30 cellular contexts compared by ENCODE assay signal in the genomic region with DNA sequence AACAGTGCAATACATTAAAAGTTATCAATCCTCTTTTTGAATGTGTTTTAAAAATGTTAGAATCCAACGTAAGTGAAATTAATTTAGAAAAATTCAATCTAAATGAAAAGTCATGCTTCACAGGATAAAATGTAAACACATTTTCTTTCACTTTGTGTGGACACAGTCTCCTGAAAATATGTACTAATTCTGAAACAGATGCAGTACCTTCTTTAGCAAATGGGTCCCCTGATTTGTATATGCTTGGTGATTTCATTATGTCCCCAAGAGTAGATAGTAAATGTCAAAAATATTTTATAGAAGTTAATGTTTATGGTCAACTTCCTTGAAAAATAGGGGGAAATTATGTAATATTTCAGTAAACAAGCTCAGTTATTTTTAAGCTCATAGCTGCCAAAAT. TPM values are rescaled to one million over a fixed set of nuclear protein-coding genes. Genes with fewer than 3 reads are reported as not detected.
DNase-seq lines count a peak whose midpoint lies in the region; ATAC-seq and TF ChIP-seq lines count a peak whose summit lies in the region.
"Had no signal": no experiment of that assay in that cellular context is flagged by ENCODE, and none has a peak within 500 bp of the region (broad histone marks: within the 10 kb centered on the region; RNA-seq: fewer than 3 reads in every experiment).

No MANE protein-coding gene starts in this region.

- no peak overlapping the region for H3K4me3 ChIP-seq in smooth muscle cell
- H3K4me3 ChIP-seq: BLaER1, GM12878, GM23338, K562, pancreas, suprapubic skin, upper lobe of left lung had no signal

- H3K36me3 ChIP-seq in smooth muscle cell (ENCODE audit: low read depth), result no peaks in the 10 kb centered on the region
- H3K36me3 ChIP-seq: BLaER1, pancreas, suprapubic skin had no signal

- ATAC-seq in GM18907 (IDR thresholded peaks at IDR 0.05; ENCODE audit: unreplicated experiment) (peak; percentile 60), HG02588 (IDR thresholded peaks at IDR 0.05; ENCODE audit: unreplicated experiment) (peak; percentile 63), HG03354 (IDR thresholded peaks at IDR 0.05; ENCODE audit: poor library complexity, severe bottlenecking, unreplicated experiment) (peak; percentile 64)
- ATAC-seq: activated CD8-positive, alpha-beta memory T cell treated with anti-CD3 and anti-CD28 coated beads, Interleukin-2, amount 10 ng/mL, durations not matched to agents 7 days and 5 days; GM12878; GM23338; K562; left ventricle myocardium superior; pancreas had no signal

- no peak overlapping the region for H3K27ac ChIP-seq in smooth muscle cell (ENCODE audit: low read depth)
- H3K27ac ChIP-seq: BLaER1, pancreas, suprapubic skin, upper lobe of left lung had no signal

- H3K4me1 ChIP-seq in smooth muscle cell (ENCODE audit: low read depth), result no peaks in the 10 kb centered on the region
- H3K4me1 ChIP-seq: BLaER1, pancreas, suprapubic skin had no signal

- H4K20me1 ChIP-seq in smooth muscle cell (ENCODE audit: low read depth), result no peaks in the 10 kb centered on the region
- H4K20me1 ChIP-seq: BLaER1 had no signal

- H3F3A ChIP-seq in smooth muscle cell (ENCODE audit: low read depth), result no peaks in the 10 kb centered on the region

- DNase-seq in germinal center (ENCODE audit: low spot score), result peak; percentile 29
- no peak for DNase-seq in retina
- no peak for DNase-seq in T1000 (lab: John Stamatoyannopoulos, UW)
- no peak for DNase-seq in activated CD8-positive, alpha-beta memory T cell treated with anti-CD3 and anti-CD28 coated beads, Interleukin-2, amount 50 U/mL, for 4 hours
- no peak for DNase-seq in smooth muscle cell (lab: John Stamatoyannopoulos, UW; ENCODE audit: unreplicated experiment)
- DNase-seq: activated CD4-positive, alpha-beta T cell treated with anti-CD3 and anti-CD28 coated beads, Interleukin-2, amount 50 U/mL, for 4 hours; activated CD4-positive, CD25-positive, alpha-beta regulatory T cell; activated CD8-positive, alpha-beta memory T cell treated with anti-CD3 and anti-CD28 coated beads, Interleukin-2, amount 10 ng/mL, durations not matched to agents 7 days and 5 days; activated naive CD4-positive, alpha-beta T cell treated with Interleukin-2 at 50 U/mL for 16 hours; activated T-cell treated with anti-CD3 and anti-CD28 coated beads, Interleukin-2, amount 50 U/mL, for 48 hours; DMS153; erythroblast; islet precursor cell; left ventricle myocardium superior; mesendoderm; NCI-H1930; NCI-H510A treated with DMSO at 0.1 percent for 48 hours; OCI-M1; pancreas; stimulated activated naive CD4-positive, alpha-beta T cell treated with Interleukin-2 at 50 U/mL for 16 hours; T-helper 1 cell; upper lobe of left lung had no signal

- H3K9me3 ChIP-seq in smooth muscle cell (replicated peaks; ENCODE audit: low read depth), result no peaks in the 10 kb centered on the region
- H3K9me3 ChIP-seq: pancreas, suprapubic skin, upper lobe of left lung had no signal

- H2AFZ ChIP-seq in smooth muscle cell (ENCODE audit: low read depth), result no peak overlapping the region
- H2AFZ ChIP-seq: GM23338 had no signal

- no peak overlapping the region for H3K4me2 ChIP-seq in smooth muscle cell
- H3K4me2 ChIP-seq: BLaER1, GM23338 had no signal

- no peak overlapping the region for H3K9ac ChIP-seq in smooth muscle cell (ENCODE audit: low read depth)
- H3K9ac ChIP-seq: BLaER1 had no signal

- 98% methylated on average over 1 of the region's 1 CpG for WGBS in smooth muscle cell (ENCODE audit: low lambda C conversion rate)

- H3K27me3 ChIP-seq in smooth muscle cell (ENCODE audit: low read depth), result no peaks in the 10 kb centered on the region
- H3K27me3 ChIP-seq: BLaER1, pancreas, suprapubic skin, upper lobe of left lung had no signal

- TF ChIP-seq CTCF in smooth muscle cell (IDR thresholded peaks at IDR 0.05; ENCODE audit: borderline replicate concordance, insufficient read depth, poor library complexity, severe bottlenecking), result no peak

- peaks cover 37% of the 10 kb centered on the region for H3K79me2 ChIP-seq in smooth muscle cell (ENCODE audit: low read depth)

RNA-seq across cellular contexts. Expression of gene FOXP1, which starts 28.9 kb away (rescaled TPM):
- total RNA-seq in smooth muscle cell, result 68.0 and 68.3 TPM in 2 replicates
- polyA plus RNA-seq in smooth muscle cell, result 40.9 and 49.5 TPM in 2 replicates
